In genomic region chr2:69770193-69770702, GRCh38 we compare ENCODE assay signal across 10 cellular contexts. TPM values are rescaled to one million over a fixed set of nuclear protein-coding genes. Genes with fewer than 3 reads are reported as not detected.
DNase-seq lines count a peak whose midpoint lies in the region; ATAC-seq and TF ChIP-seq lines count a peak whose summit lies in the region.
"Had no signal": no experiment of that assay in that cellular context is flagged by ENCODE, and none has a peak within 500 bp of the region (broad histone marks: within the 10 kb centered on the region; RNA-seq: fewer than 3 reads in every experiment).

No MANE protein-coding gene starts in this region.

- POLR2A ChIA-PET in PC-3 (lab: Charles Lee; ENCODE audit: unreplicated experiment): no interaction called here

- BruUV-seq in PC-3 (replicated peaks; lab: Mats Ljungman, UMichigan): TSS peak; percentile 26

- no peaks in the 10 kb centered on the region for H3K27me3 ChIP-seq in PC-3 (ENCODE audit: low read length)
- no peaks in the 10 kb centered on the region for H3K27me3 ChIP-seq in mucosa of rectum (ENCODE audit: control insufficient read depth in 2 of 2, insufficient read depth in 2 of 2, low read length in 2 of 2)
- H3K27me3 ChIP-seq in ovary: no peaks in the 10 kb centered on the region

- H2AFZ ChIP-seq in PC-3 (ENCODE audit: low read length): peak overlapping the region; percentile 53

- no peaks in the 10 kb centered on the region for H3K9me2 ChIP-seq in PC-3 (replicated peaks; ENCODE audit: low read length)

- ATAC-seq in PC-3: peak; percentile 90

- no peaks in the 10 kb centered on the region for H4K20me1 ChIP-seq in PC-3 (ENCODE audit: low read length)

- peaks cover 24% of the 10 kb centered on the region; the same call in 1 of the 2 replicates for H3K79me2 ChIP-seq in PC-3 (ENCODE audit: low read length)

- H3F3A ChIP-seq in PC-3 (ENCODE audit: low read length, unreplicated experiment): no peaks in the 10 kb centered on the region

- TF ChIP-seq POLR2A in ovary (IDR thresholded peaks at IDR 0.05): no peak

- TF ChIP-seq CTCF in PC-3 (conservative IDR thresholded peaks at IDR 0.05; ENCODE audit: low read depth, low read length): no peak
- TF ChIP-seq CTCF in ovary (IDR thresholded peaks at IDR 0.05): no peak

- H3K9ac ChIP-seq in PC-3 (ENCODE audit: low read length) (peak overlapping the region; percentile 57), mucosa of rectum (ENCODE audit: low read depth in 1 of 2, low read length in 2 of 2) (peak overlapping the region in 1 of 2 donors; percentile 36)

- intact Hi-C loops in PC-3 (cut with micrococcal nuclease): loop anchor here (1.0 to 5.0 kb wide), 3 partner anchors 14 to 47 kb away; partner anchors contain the start of gene ANXA4
- intact Hi-C loops in ovary (cut with DNase I): no loop called here

- H3K9me3 ChIP-seq in PC-3 (ENCODE audit: low read length): no peaks in the 10 kb centered on the region
- H3K9me3 ChIP-seq in mucosa of rectum (ENCODE audit: control insufficient read depth in 2 of 2, low read length in 2 of 2): no peaks in the 10 kb centered on the region
- H3K9me3 ChIP-seq in ovary: no peaks in the 10 kb centered on the region

- 75 to 83% (median 78%) methylated on average over 5 of the region's 5 CpGs for WGBS in ovary, 3 donors

- H3K4me1 ChIP-seq in PC-3 (ENCODE audit: insufficient read depth, low read length) (peaks cover 73% of the 10 kb centered on the region), mucosa of rectum (ENCODE audit: control insufficient read depth in 2 of 2, insufficient read depth in 2 of 2, low read length in 2 of 2) (peaks cover 21 to 41% of the 10 kb centered on the region in 2 donors), ovary (ENCODE audit: insufficient read depth) (peaks cover 13% of the 10 kb centered on the region)

- H3K4me2 ChIP-seq in PC-3 (ENCODE audit: low read length): peak overlapping the region; percentile 78

- peak overlapping the region; percentile 91 for H3K27ac ChIP-seq in PC-3 (ENCODE audit: low read length)
- peak overlapping the region; percentile 77 to 88 for H3K27ac ChIP-seq in mucosa of rectum (ENCODE audit: low read depth in 2 of 2, low read length in 2 of 2)
- no peak overlapping the region for H3K27ac ChIP-seq in ovary
- H3K27ac ChIP-seq: C4-2B, VCaP had no signal

- peak; percentile 22 for DNase-seq in NCI-H2171 treated with DMSO at 0.1 percent for 48 hours (lab: John Stamatoyannopoulos, UW)
- no peak for DNase-seq in NCI-H2171 (lab: John Stamatoyannopoulos, UW)
- peak; percentile 94 for DNase-seq in PC-3
- DNase-seq in dedifferentiated amniotic fluid mesenchymal stem cell (ENCODE audit: extremely low spot score): peak; percentile 87
- DNase-seq in NAMALWA (ENCODE audit: low spot score): no peak
- DNase-seq in ovary: no peak
- DNase-seq in NCI-H345 treated with DMSO at 0.1 percent for 48 hours (lab: John Stamatoyannopoulos, UW; ENCODE audit: unreplicated experiment): no peak

- H3K4me3 ChIP-seq in PC-3 (ENCODE audit: low read length) (peak overlapping the region; percentile 34; the same call in 1 of the 2 replicates), mucosa of rectum (ENCODE audit: low read length in 2 of 2) (peak overlapping the region; percentile 21 to 31), ovary (no peak overlapping the region)

- TF ChIP-seq EP300 in ovary (IDR thresholded peaks at IDR 0.05): no peak

- no peaks in the 10 kb centered on the region for H3K36me3 ChIP-seq in PC-3 (ENCODE audit: low read depth, low read length)
- no peaks in the 10 kb centered on the region for H3K36me3 ChIP-seq in mucosa of rectum (ENCODE audit: control insufficient read depth in 2 of 2, insufficient read depth in 2 of 2, low read length in 2 of 2)
- no peaks in the 10 kb centered on the region for H3K36me3 ChIP-seq in ovary

- CTCF ChIA-PET in PC-3 (lab: Charles Lee): no interaction called here

RNA-seq across cellular contexts. Expression of gene ANXA4, which starts 28.3 kb away (rescaled TPM):
- total RNA-seq in PC-3 (2014; rRNA removed): 43.3 and 51.1 TPM in 2 replicates
- 10 to 100 TPM; 25.4 to 89.7 (median 77.1) TPM for total RNA-seq in ovary
- polyA plus RNA-seq in ovary: 10 to 100 TPM; 43.4 to 71.8 TPM

RNA-seq across cellular contexts. Expression of gene GMCL1, which starts 59.2 kb away (rescaled TPM):
- total RNA-seq in PC-3 (2014; rRNA removed) (12.7 TPM in 2 replicates), ovary (10 to 100 TPM in 6 of 7 donors, 1 to 10 TPM in 1; 9.4 to 13.8 (median 12.2) TPM)
- polyA plus RNA-seq in ovary: 1 to 10 TPM; 6.9 to 9.1 TPM

Comparison
In these comparisons a context has a peak if more than half of its experiments do, and no peak if none do; other contexts are left out.
1. DNase-seq: peak in NCI-H2171 treated with DMSO at 0.1 percent for 48 hours (single experiment), PC-3 (single experiment) and dedifferentiated amniotic fluid mesenchymal stem cell (single experiment); none in NCI-H2171 (single experiment), NAMALWA (single experiment), ovary (0 of 5) and NCI-H345 treated with DMSO at 0.1 percent for 48 hours (single experiment).
2. H3K27ac ChIP-seq: peak in PC-3 (single experiment) and mucosa of rectum (2 of 2); none in ovary (0 of 2).